Comparison of ENCODE assay signal across 17 cellular contexts in genomic region chr4:98627477-98627876, GRCh38. TPM values are rescaled to one million over a fixed set of nuclear protein-coding genes. Genes with fewer than 3 reads are reported as not detected.
DNase-seq lines count a peak whose midpoint lies in the region; ATAC-seq and TF ChIP-seq lines count a peak whose summit lies in the region.
"Had no signal": no experiment of that assay in that cellular context is flagged by ENCODE, and none has a peak within 500 bp of the region (broad histone marks: within the 10 kb centered on the region; RNA-seq: fewer than 3 reads in every experiment).

No MANE protein-coding gene starts in this region.

- H4K91ac ChIP-seq in IMR-90 (ENCODE audit: insufficient read depth, low read depth, low read length) = peak overlapping the region; percentile 41

- H4K20me1 ChIP-seq in IMR-90 (ENCODE audit: insufficient read depth, low read length) = peaks cover 9% of the 10 kb centered on the region; the same call in 1 of the 2 replicates

- H2AFZ ChIP-seq in IMR-90 (replicated peaks; ENCODE audit: low read length, poor library complexity) = no peak overlapping the region

- H2BK5ac ChIP-seq in IMR-90 (ENCODE audit: low read depth, low read length, poor library complexity, severe bottlenecking) = peak overlapping the region; percentile 89

- H3K4me3 ChIP-seq in IMR-90 (ENCODE audit: insufficient read depth, low read depth, low read length) (no peak overlapping the region), astrocyte of the cerebellum (ENCODE audit: low read depth, low read length) (no peak overlapping the region), gastroesophageal sphincter (no peak overlapping the region), spleen (no peak overlapping the region)
- H3K4me3 ChIP-seq: MG63 had no signal

- no CpG with 5 or more reads among the region's 1 CpG for WGBS in IMR-90 (ENCODE audit: extremely low coverage in 2 of 2, insufficient read length in 1 of 2), 2 experiments
- WGBS in gastroesophageal sphincter (ENCODE audit: low coverage in 1 of 2), 2 donors = 17 to 28% methylated on average over 1 of the region's 1 CpG
- 0 to 87% (median 39%) methylated on average over 1 of the region's 1 CpG for WGBS in spleen, 5 donors

- H3K23ac ChIP-seq in IMR-90 (ENCODE audit: low read depth, low read length) = peak overlapping the region; percentile 39; the same call in 1 of the 2 replicates

- no TSS peak for BruUV-seq in IMR-90 (replicated peaks; lab: Mats Ljungman, UMichigan)

- H3K14ac ChIP-seq in IMR-90 (replicated peaks; ENCODE audit: low read depth, low read length) = peak overlapping the region; percentile 26; the same call in 1 of the 2 replicates

- peak overlapping the region; percentile 91 for H2BK20ac ChIP-seq in IMR-90 (ENCODE audit: low read depth, low read length)

- no peak for TF ChIP-seq RAD21 in IMR-90 (IDR thresholded peaks at IDR 0.05; ENCODE audit: low read length)

- H3K9me1 ChIP-seq in IMR-90 (ENCODE audit: insufficient read depth, low read length) = peaks cover 8% of the 10 kb centered on the region; the same call in 1 of the 2 replicates

- intact Hi-C loops in IMR-90 (cut with micrococcal nuclease) = no loop called here
- intact Hi-C loops in spleen (cut with DNase I; ENCODE audit: low total_unique reads) = no loop called here

- TF ChIP-seq EP300 in gastroesophageal sphincter (IDR thresholded peaks at IDR 0.05) = no peak

- H3K9me3 ChIP-seq in IMR-90 (ENCODE audit: control insufficient read depth, insufficient read depth, low read length) = peaks cover 4% of the 10 kb centered on the region
- H3K9me3 ChIP-seq in gastroesophageal sphincter = no peaks in the 10 kb centered on the region
- H3K9me3 ChIP-seq in spleen = no peaks in the 10 kb centered on the region

- H3K4me1 ChIP-seq in IMR-90 (ENCODE audit: control insufficient read depth, insufficient read depth, low read length) = peaks cover 14% of the 10 kb centered on the region
- H3K4me1 ChIP-seq in gastroesophageal sphincter = peaks cover 4 to 34% (median 10%) of the 10 kb centered on the region in 3 donors
- H3K4me1 ChIP-seq in spleen = peaks cover 3 to 36% (median 6%) of the 10 kb centered on the region in 6 donors

- dilution Hi-C loops in IMR-90 (cut with HindIII; ENCODE audit: low sequenced_read_pairs, unreplicated experiment) = no loop called here

- peaks cover 32 to 61% of the 10 kb centered on the region in 2 experiments for H3K79me1 ChIP-seq in IMR-90 (ENCODE audit: low read depth in 1 of 2, low read length in 2 of 2)

- peak overlapping the region; percentile 92; the same call in 1 of the 2 replicates for H3K18ac ChIP-seq in IMR-90 (ENCODE audit: low read depth, low read length)

- H2AK9ac ChIP-seq in IMR-90 (replicated peaks; ENCODE audit: low read depth, low read length, poor library complexity) = no peak overlapping the region

- H4K5ac ChIP-seq in IMR-90 (ENCODE audit: low read depth, low read length) = no peak overlapping the region; the same call in 1 of the 2 replicates

- H3K56ac ChIP-seq in IMR-90 (ENCODE audit: extremely low read depth, insufficient read depth, low read length) = peak overlapping the region; percentile 82; the same call in 1 of the 2 replicates

- peak overlapping the region; percentile 13; the same call in 1 of the 2 replicates for H2AK5ac ChIP-seq in IMR-90 (ENCODE audit: low read depth, low read length)

- peak overlapping the region; percentile 32; the same call in 1 of the 2 replicates for H3K27ac ChIP-seq in IMR-90 (ENCODE audit: insufficient read depth, low read length)
- H3K27ac ChIP-seq in gastroesophageal sphincter = peak overlapping the region in 3 of 4 donors; percentile 48 to 60 (median 50)
- H3K27ac ChIP-seq in spleen = peak overlapping the region in 5 of 8 donors; percentile 9 to 67 (median 58)

- H4K8ac ChIP-seq in IMR-90 (ENCODE audit: low read depth in 2 of 2, low read length in 2 of 2) = peak overlapping the region; percentile 53 to 89

- peak overlapping the region; percentile 87; the same call in 1 of the 2 replicates for H3K4ac ChIP-seq in IMR-90 (ENCODE audit: low read depth, low read length)

- peak; percentile 20 for ATAC-seq in IMR-90 (ENCODE audit: low read depth)
- no peak for ATAC-seq in gastroesophageal sphincter
- ATAC-seq: activated naive CD8-positive, alpha-beta T cell treated with anti-CD3 and anti-CD28 coated beads, Interleukin-2, amount 50 U/mL, for 24 hours had no signal

- TF ChIP-seq CTCF in IMR-90 (conservative IDR thresholded peaks at IDR 0.05; ENCODE audit: low read depth, low read length) = no peak
- TF ChIP-seq CTCF in astrocyte of the cerebellum (IDR thresholded peaks at IDR 0.05; ENCODE audit: low read depth, low read length, missing control alignments) = no peak
- no peak for TF ChIP-seq CTCF in gastroesophageal sphincter (IDR thresholded peaks at IDR 0.05)
- no peak for TF ChIP-seq CTCF in spleen (IDR thresholded peaks at IDR 0.05 in 8 of 11, conservative IDR thresholded peaks at IDR 0.05 in 3 of 11)
- TF ChIP-seq CTCF in GM10248 (IDR thresholded peaks at IDR 0.05; ENCODE audit: control extremely low read depth, extremely low read depth, low read depth, missing control alignments) = no peak

- H3K36me3 ChIP-seq in IMR-90 (ENCODE audit: control insufficient read depth, insufficient read depth, low read length) = 0 out of 2 replicates have a peak, but pooled peaks cover 5% of the 10 kb centered on the region
- H3K36me3 ChIP-seq in gastroesophageal sphincter = no peaks in the 10 kb centered on the region
- H3K36me3 ChIP-seq in spleen = no peaks in the 10 kb centered on the region
- H3K36me3 ChIP-seq: MG63 had no signal

- DNase-seq in IMR-90 (no peak), astrocyte of the cerebellum (ENCODE audit: low read depth) (peak; percentile 42), spleen (no peak), KBM-7 (no peak), GM10248 (ENCODE audit: extremely low spot score) (no peak)
- no peak for DNase-seq in activated CD8-positive, alpha-beta memory T cell treated with anti-CD3 and anti-CD28 coated beads, Interleukin-2, amount 50 U/mL, for 48 hours
- DNase-seq: activated CD4-positive, CD25-positive, alpha-beta regulatory T cell; activated naive CD8-positive, alpha-beta T cell treated with anti-CD3 and anti-CD28 coated beads, Interleukin-2, amount 50 U/mL, for 24 hours; Calu3; cortex of kidney; head of caudate nucleus; MG63; NCI-H1930; NCI-H510A; SIG-M5; stimulated activated CD4-positive, alpha-beta T cell treated with anti-CD3 and anti-CD28 coated beads, Interleukin-1b, Interleukin-23, amount 100 ng/mL, for 48 hours had no signal

- no peaks in the 10 kb centered on the region for H3K27me3 ChIP-seq in IMR-90 (ENCODE audit: control insufficient read depth, insufficient read depth, low read length)
- H3K27me3 ChIP-seq in gastroesophageal sphincter = no peaks in the 10 kb centered on the region
- H3K27me3 ChIP-seq in spleen (replicated peaks in 1 of 7) = no peaks in the 10 kb centered on the region
- H3K27me3 ChIP-seq: MG63 had no signal

- no peak overlapping the region for H3K9ac ChIP-seq in IMR-90 (ENCODE audit: low read depth, low read length)

- peak overlapping the region; percentile 46 for H3K4me2 ChIP-seq in IMR-90 (ENCODE audit: low read depth, low read length)

- H2BK15ac ChIP-seq in IMR-90 (ENCODE audit: low read depth, low read length) = no peak overlapping the region; the same call in 2 of the 3 replicates

- CTCF ChIA-PET in IMR-90 (lab: Yijun Ruan, JAX) = interaction anchor here (1.1 kb wide), 1 partner anchor 10 kb away, joined by 3 read pairs; no protein-coding TSS in a partner anchor
- CTCF ChIA-PET in GM10248 (lab: Yijun Ruan, JAX) = no interaction called here

- in situ Hi-C loops in IMR-90 (cut with MboI; ENCODE audit: low sequenced_read_pairs) = no loop called here
- in situ Hi-C loops in astrocyte of the cerebellum (cut with HindIII; ENCODE audit: low sequenced_read_pairs) = no loop called here
- in situ Hi-C loops in KBM-7 (cut with MboI; ENCODE audit: low pct_unique_long_range_greater_than_20kb, low sequenced_read_pairs) = no loop called here

- TF ChIP-seq POLR2A in IMR-90 (IDR thresholded peaks at IDR 0.05; ENCODE audit: low read depth, low read length) (no peak), gastroesophageal sphincter (IDR thresholded peaks at IDR 0.05) (no peak), spleen (IDR thresholded peaks at IDR 0.05) (no peak)

- POLR2A ChIA-PET in IMR-90 (lab: Charles Lee; ENCODE audit: unreplicated experiment) = no interaction called here
- POLR2A ChIA-PET in GM10248 (lab: Yijun Ruan, JAX) = interaction anchor here (0.5 kb wide), 1 partner anchor 301 kb away, joined by 3 read pairs; the partner anchor contains the start of gene EIF4E

- H2BK120ac ChIP-seq in IMR-90 (ENCODE audit: low read depth, low read length) = peak overlapping the region; percentile 93

TF ChIP-seq in IMR-90, 13 proteins besides CTCF, POLR2A, EP300 and RAD21:
- TF ChIP-seq ELK1 (IDR thresholded peaks at IDR 0.05; ENCODE audit: borderline replicate concordance, low read depth, low read length) = no peak
- no peak for TF ChIP-seq SMC3 (IDR thresholded peaks at IDR 0.05; ENCODE audit: low read depth, low read length)
- TF ChIP-seq BHLHE40 (IDR thresholded peaks at IDR 0.05; ENCODE audit: low read depth, low read length) = no peak

RNA-seq across cellular contexts. Expression of gene TSPAN5, which starts 30.9 kb away (rescaled TPM):
- total RNA-seq in IMR-90 (2012; rRNA removed) = 79.6 and 88.3 TPM in 2 replicates
- 58.2 and 64.8 TPM in 2 replicates for polyA plus RNA-seq in IMR-90 (2012; rRNA removed)
- 36.9 and 41.6 TPM in 2 replicates for polyA plus RNA-seq in IMR-90 (2012; cell fraction: cytosol; rRNA removed)
- polyA plus RNA-seq in IMR-90 (2012; cell fraction: nucleus; rRNA removed; ENCODE audit: low replicate concordance) = 21.8 and 70.0 TPM in 2 replicates
- total RNA-seq in gastroesophageal sphincter = 10 to 100 TPM in 3 of 4 donors, 1 to 10 TPM in 1; 9.8 to 14.0 (median 12.2) TPM
- 10 to 100 TPM; 14.9 to 33.6 (median 25.7) TPM for total RNA-seq in spleen
- polyA plus RNA-seq in spleen = 1 to 10 TPM; 4.6 to 6.5 (median 5.0) TPM
